In genomic region chr1:98179159-98179558, GRCh38 we compare ENCODE assay signal across 27 cellular contexts.
"Had no signal": no experiment of that assay in that cellular context is flagged by ENCODE, and none has a peak within 500 bp of the region (broad histone marks: within the 10 kb centered on the region; RNA-seq: fewer than 3 reads in every experiment).

No MANE protein-coding gene starts in this region.

- H3K4me3 ChIP-seq: gastroesophageal sphincter, heart left ventricle, hepatocyte, left lung, neural progenitor cell, psoas muscle, right lobe of liver, smooth muscle cell, thoracic aorta, tibial nerve, upper lobe of left lung had no signal

- ATAC-seq: esophagus mucosa; gastroesophageal sphincter; heart left ventricle; left cardiac atrium; left lung; naive thymus-derived CD4-positive, alpha-beta T cell; psoas muscle; right lobe of liver; stimulated activated effector memory CD8-positive, alpha-beta T cell treated with anti-CD3 and anti-CD28 coated beads, Interleukin-12 subunit alpha, Interleukin-12 subunit beta, amount 100 ng/mL, for 72 hours had no signal

- H3K27me3 ChIP-seq: gastroesophageal sphincter, heart left ventricle, hepatocyte, left lung, neural progenitor cell, right lobe of liver, tibial nerve, upper lobe of left lung had no signal

- DNase-seq: effector CD8-positive, alpha-beta T cell; endodermal cell; foreskin fibroblast; heart left ventricle; left cardiac atrium; left lung; mesenchymal stem cell; naive thymus-derived CD4-positive, alpha-beta T cell; psoas muscle; right lobe of liver; stimulated activated CD4-positive, alpha-beta T cell treated with anti-CD3 and anti-CD28 coated beads, Interleukin-12 subunit alpha, Interleukin-12 subunit beta, amount 100 ng/mL, for 4 hours; stimulated activated CD4-positive, alpha-beta T cell treated with anti-CD3 and anti-CD28 coated beads, Interleukin-1b, Interleukin-23, amount 100 ng/mL, for 48 hours; stimulated activated CD4-positive, alpha-beta T cell treated with anti-CD3 and anti-CD28 coated beads, Interleukin-4, amount 100 ng/mL, for 1 hour; stimulated activated naive CD4-positive, alpha-beta T cell treated with Interleukin-2 at 50 U/mL for 16 hours; substantia nigra; upper lobe of left lung had no signal

- H3K27ac ChIP-seq: epithelial cell of prostate, gastroesophageal sphincter, heart left ventricle, hepatocyte, left lung, neural progenitor cell, psoas muscle, right lobe of liver, thoracic aorta, tibial nerve, upper lobe of left lung had no signal

- H3K4me3 Mint-ChIP-seq: endodermal cell; mesothelial cell of epicardium; naive thymus-derived CD4-positive, alpha-beta T cell; nephron; neural progenitor cell; stimulated activated effector memory CD8-positive, alpha-beta T cell treated with anti-CD3 and anti-CD28 coated beads, Interleukin-12 subunit alpha, Interleukin-12 subunit beta, amount 100 ng/mL, for 72 hours had no signal

- H3K9me3 Mint-ChIP-seq: endodermal cell; mesothelial cell of epicardium; nephron; neural progenitor cell; stimulated activated effector memory CD8-positive, alpha-beta T cell treated with anti-CD3 and anti-CD28 coated beads, Interleukin-12 subunit alpha, Interleukin-12 subunit beta, amount 100 ng/mL, for 72 hours had no signal

- H3K9me3 ChIP-seq: gastroesophageal sphincter, heart left ventricle, left lung, psoas muscle, right lobe of liver, thoracic aorta, tibial nerve, upper lobe of left lung had no signal

- H3K36me3 ChIP-seq: gastroesophageal sphincter, heart left ventricle, left lung, neural progenitor cell, right lobe of liver, thoracic aorta, tibial nerve, upper lobe of left lung had no signal

- H3K36me3 Mint-ChIP-seq: mesothelial cell of epicardium; naive thymus-derived CD4-positive, alpha-beta T cell; neural progenitor cell; stimulated activated effector memory CD8-positive, alpha-beta T cell treated with anti-CD3 and anti-CD28 coated beads, Interleukin-12 subunit alpha, Interleukin-12 subunit beta, amount 100 ng/mL, for 72 hours had no signal

- H3K27me3 Mint-ChIP-seq: naive thymus-derived CD4-positive, alpha-beta T cell had no signal

- H3K27ac Mint-ChIP-seq: endodermal cell; mesothelial cell of epicardium; naive thymus-derived CD4-positive, alpha-beta T cell; nephron; neural progenitor cell; stimulated activated effector memory CD8-positive, alpha-beta T cell treated with anti-CD3 and anti-CD28 coated beads, Interleukin-12 subunit alpha, Interleukin-12 subunit beta, amount 100 ng/mL, for 72 hours had no signal

- H3K4me1 Mint-ChIP-seq: endodermal cell; naive thymus-derived CD4-positive, alpha-beta T cell; nephron; neural progenitor cell; stimulated activated effector memory CD8-positive, alpha-beta T cell treated with anti-CD3 and anti-CD28 coated beads, Interleukin-12 subunit alpha, Interleukin-12 subunit beta, amount 100 ng/mL, for 72 hours had no signal

- H3K4me1 ChIP-seq: gastroesophageal sphincter, heart left ventricle, left lung, neural progenitor cell, psoas muscle, right lobe of liver, tibial nerve, upper lobe of left lung had no signal
